ENCODE assay signal across 8 cellular contexts in the genomic region with DNA sequence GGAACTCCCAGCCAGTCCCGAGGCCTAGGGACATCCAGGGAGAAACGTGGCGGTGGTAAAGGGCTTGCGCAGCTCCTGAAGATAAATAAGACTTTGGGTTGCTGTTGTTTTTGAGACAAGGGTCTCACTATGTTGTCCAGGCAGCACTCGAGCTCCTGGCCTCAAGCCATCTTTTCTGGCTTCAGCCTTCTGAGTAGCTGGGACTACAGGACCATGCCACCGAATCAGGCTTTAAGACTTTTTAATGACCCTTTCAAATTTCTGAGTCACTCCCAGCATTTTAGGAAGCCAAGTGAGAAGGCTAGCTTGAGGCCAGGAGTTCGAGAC. TPM values are rescaled to one million over a fixed set of nuclear protein-coding genes. Genes with fewer than 3 reads are reported as not detected.
DNase-seq lines count a peak whose midpoint lies in the region; ATAC-seq lines count a peak whose summit lies in the region.

No MANE protein-coding gene starts in this region.

- H3K27ac ChIP-seq in layer of hippocampus (ENCODE audit: low read depth, low read length) (peak overlapping the region; percentile 94), temporal lobe (ENCODE audit: low read depth, low read length) (peak overlapping the region; percentile 90)

- peak overlapping the region; percentile 95 for H3K4me3 Mint-ChIP-seq in T-helper 2 cell treated with Interferon-gamma antibody and Interleukin-4, amounts not matched to agents 5 μg/mL and 100 μg/mL, for 36 hours
- peak overlapping the region; percentile 90 for H3K4me3 Mint-ChIP-seq in activated naive CD8-positive, alpha-beta T cell treated with anti-CD3 and anti-CD28 coated beads, Interleukin-2, amount 50 U/mL, for 24 hours

- no peaks in the 10 kb centered on the region for H3K9me3 Mint-ChIP-seq in T-helper 2 cell treated with Interferon-gamma antibody and Interleukin-4, amounts not matched to agents 5 μg/mL and 100 μg/mL, for 36 hours
- no peaks in the 10 kb centered on the region for H3K9me3 Mint-ChIP-seq in activated naive CD8-positive, alpha-beta T cell treated with anti-CD3 and anti-CD28 coated beads, Interleukin-2, amount 50 U/mL, for 24 hours

- no peaks in the 10 kb centered on the region for H3K27me3 Mint-ChIP-seq in T-helper 2 cell treated with Interferon-gamma antibody and Interleukin-4, amounts not matched to agents 5 μg/mL and 100 μg/mL, for 36 hours (ENCODE audit: low read depth)
- H3K27me3 Mint-ChIP-seq in activated naive CD8-positive, alpha-beta T cell treated with anti-CD3 and anti-CD28 coated beads, Interleukin-2, amount 50 U/mL, for 24 hours: no peaks in the 10 kb centered on the region

- peak overlapping the region; percentile 94 for H3K27ac Mint-ChIP-seq in T-helper 2 cell treated with Interferon-gamma antibody and Interleukin-4, amounts not matched to agents 5 μg/mL and 100 μg/mL, for 36 hours
- peak overlapping the region; percentile 85 for H3K27ac Mint-ChIP-seq in activated naive CD8-positive, alpha-beta T cell treated with anti-CD3 and anti-CD28 coated beads, Interleukin-2, amount 50 U/mL, for 24 hours

- peaks cover 12% of the 10 kb centered on the region for H3K4me1 Mint-ChIP-seq in T-helper 2 cell treated with Interferon-gamma antibody and Interleukin-4, amounts not matched to agents 5 μg/mL and 100 μg/mL, for 36 hours (ENCODE audit: low read depth)
- peaks cover 11% of the 10 kb centered on the region for H3K4me1 Mint-ChIP-seq in activated naive CD8-positive, alpha-beta T cell treated with anti-CD3 and anti-CD28 coated beads, Interleukin-2, amount 50 U/mL, for 24 hours

- no peak for ATAC-seq in activated naive CD8-positive, alpha-beta T cell treated with anti-CD3 and anti-CD28 coated beads, Interleukin-2, amount 50 U/mL, for 24 hours
- no peak for ATAC-seq in HG02981 (IDR thresholded peaks at IDR 0.05; ENCODE audit: unreplicated experiment)
- no peak for ATAC-seq in HG02973 (IDR thresholded peaks at IDR 0.05; ENCODE audit: unreplicated experiment)

- peaks cover 6% of the 10 kb centered on the region for H3K36me3 Mint-ChIP-seq in T-helper 2 cell treated with Interferon-gamma antibody and Interleukin-4, amounts not matched to agents 5 μg/mL and 100 μg/mL, for 36 hours (ENCODE audit: low read depth)
- H3K36me3 Mint-ChIP-seq in activated naive CD8-positive, alpha-beta T cell treated with anti-CD3 and anti-CD28 coated beads, Interleukin-2, amount 50 U/mL, for 24 hours (ENCODE audit: low read depth): peaks cover 3% of the 10 kb centered on the region

- no peaks in the 10 kb centered on the region for H3K27me3 ChIP-seq in layer of hippocampus (ENCODE audit: control insufficient read depth, insufficient read depth, low read length)

- DNase-seq in T-helper 2 cell treated with Interferon-gamma antibody and Interleukin-4, amounts not matched to agents 5 μg/mL and 100 μg/mL, for 36 hours (ENCODE audit: low spot score): no peak
- DNase-seq in T-helper 2 cell (no peak), SK-N-DZ (ENCODE audit: low spot score) (no peak)
- DNase-seq in activated naive CD8-positive, alpha-beta T cell treated with anti-CD3 and anti-CD28 coated beads, Interleukin-2, amount 50 U/mL, for 24 hours: no peak

RNA-seq across cellular contexts. Expression of gene GNE, which starts 0.7 kb away (rescaled TPM):
- total RNA-seq in temporal lobe: 34.7 TPM
- polyA plus RNA-seq in SK-N-DZ (2014; cell fraction: cytosol; rRNA removed): 29.7 and 31.4 TPM in 2 replicates
- polyA plus RNA-seq in SK-N-DZ (2014; cell fraction: nucleus; rRNA removed): 11.2 and 13.3 TPM in 2 replicates
